Comparison of ENCODE assay signal across 23 cellular contexts in the genomic region with DNA sequence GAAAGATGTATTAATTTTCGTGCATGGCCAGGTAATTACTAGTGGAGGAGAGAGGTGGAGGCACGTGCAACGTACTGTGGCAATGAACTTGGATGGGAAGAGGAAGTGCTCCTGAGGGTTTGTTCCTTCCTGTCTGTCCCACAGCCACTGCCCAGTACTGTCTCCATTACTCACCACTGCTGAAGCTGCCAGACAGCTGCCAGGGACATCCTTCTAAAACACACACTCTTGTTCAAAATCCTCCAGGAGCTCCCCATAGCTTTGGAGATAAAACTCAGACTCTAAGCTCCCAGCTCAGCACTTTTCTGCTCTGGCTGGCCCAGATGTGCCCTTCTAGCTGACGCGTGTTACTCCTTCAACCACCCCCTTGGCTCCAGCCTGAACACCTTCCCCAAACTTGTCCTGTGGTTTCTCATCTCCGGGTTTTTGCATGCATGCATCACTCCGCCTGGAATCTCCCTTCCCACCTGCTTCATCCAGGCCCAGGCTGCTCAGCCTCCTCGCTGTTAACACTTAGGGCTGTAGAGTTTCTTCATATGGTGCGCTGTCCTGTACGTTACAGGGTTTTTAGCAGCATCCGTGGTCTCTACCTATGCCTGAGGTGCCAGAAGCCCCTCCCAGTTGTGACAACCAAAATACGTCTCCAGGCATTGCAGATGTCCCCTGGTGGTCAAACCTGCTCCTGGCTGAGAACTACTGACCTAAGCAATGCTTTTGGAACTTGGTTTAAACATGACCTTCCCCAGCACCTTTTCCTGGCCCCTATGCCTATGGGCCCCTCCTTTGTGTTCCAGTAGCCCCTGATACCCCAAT.
DNase-seq lines count a peak whose midpoint lies in the region; ATAC-seq, FAIRE-seq and TF ChIP-seq lines count a peak whose summit lies in the region.
"Had no signal": no experiment of that assay in that cellular context is flagged by ENCODE, and none has a peak within 500 bp of the region (broad histone marks: within the 10 kb centered on the region; RNA-seq: fewer than 3 reads in every experiment).

No MANE protein-coding gene starts in this region.

- no peaks in the 10 kb centered on the region for H3K79me2 ChIP-seq in Karpas-422 (ENCODE audit: low read length)

- in situ Hi-C loops in Caki2 (cut with HindIII; ENCODE audit: low pct_unique_long_range_greater_than_20kb, low sequenced_read_pairs) = no loop called here

- no peaks in the 10 kb centered on the region for H3K9me3 ChIP-seq in Karpas-422 (ENCODE audit: low read length)
- no peaks in the 10 kb centered on the region for H3K9me3 ChIP-seq in mucosa of descending colon
- H3K9me3 ChIP-seq in tibial artery = no peaks in the 10 kb centered on the region

- intact Hi-C loops in mucosa of descending colon (cut with DNase I, micrococcal nuclease) (no loop called here), tibial artery (cut with DNase I; ENCODE audit: low total_unique reads) (no loop called here)

- H3K9ac ChIP-seq in Karpas-422 (ENCODE audit: low read length) = no peak overlapping the region

- H4K20me1 ChIP-seq in Karpas-422 (ENCODE audit: insufficient read depth, low read depth, low read length) = no peaks in the 10 kb centered on the region

- no peaks in the 10 kb centered on the region for H3K9me2 ChIP-seq in Karpas-422 (replicated peaks; ENCODE audit: insufficient read depth, low read length)

- no peak overlapping the region for H3K4me2 ChIP-seq in Karpas-422 (ENCODE audit: low read depth, low read length, poor library complexity, severe bottlenecking)
- H3K4me2 ChIP-seq: smooth muscle cell had no signal

- H3K4me1 ChIP-seq in Karpas-422 (ENCODE audit: low read length) (no peaks in the 10 kb centered on the region), mucosa of descending colon (ENCODE audit: low read depth) (no peaks in the 10 kb centered on the region), tibial artery (no peaks in the 10 kb centered on the region)

- H3K27me3 ChIP-seq in Karpas-422 (ENCODE audit: low read length) (no peaks in the 10 kb centered on the region), bronchial epithelial cell (ENCODE audit: control insufficient read depth, insufficient read depth, low read length) (no peaks in the 10 kb centered on the region), tibial artery (no peaks in the 10 kb centered on the region)

- no peak overlapping the region for H3K4me3 ChIP-seq in Karpas-422 (ENCODE audit: low read length)
- H3K4me3 ChIP-seq in bronchial epithelial cell (ENCODE audit: low read depth, low read length) = no peak overlapping the region
- H3K4me3 ChIP-seq in mucosa of descending colon = no peak overlapping the region
- no peak overlapping the region for H3K4me3 ChIP-seq in tibial artery
- H3K4me3 ChIP-seq: smooth muscle cell had no signal

- peak; percentile 35 for DNase-seq in Caki2 (ENCODE audit: low read depth)
- DNase-seq in Karpas-422 = peak; percentile 29
- DNase-seq in bronchial epithelial cell (ENCODE audit: low read depth) = peak; percentile 73
- DNase-seq in kidney tubule cell (ENCODE audit: low spot score) = peak; percentile 42
- no peak for DNase-seq in H54 (ENCODE audit: insufficient read length, low spot score)
- no peak for DNase-seq in mucosa of descending colon
- no peak for DNase-seq in caudate nucleus (lab: John Stamatoyannopoulos, UW)
- no peak for DNase-seq in tibial artery
- DNase-seq: activated CD4-positive, alpha-beta T cell treated with anti-CD3 and anti-CD28 coated beads, Interleukin-2, amount 50 U/mL, for 1 hour; activated CD8-positive, alpha-beta memory T cell treated with anti-CD3 and anti-CD28 coated beads, Interleukin-2, amount 50 U/mL, for 48 hours; Calu3; effector memory CD8-positive, alpha-beta T cell; GOT3; hypothalamus; mesenchymal stem cell; MV-4-11; naive thymus-derived CD8-positive, alpha-beta T cell; NCI-H187 treated with DMSO at 0.1 percent for 48 hours; NCI-H446; NK-92 treated with Interleukin-12 subunit alpha and Interleukin-12 subunit beta, amount 100 ng/mL, for 24 hours; stimulated activated CD4-positive, alpha-beta T cell treated with anti-CD3 and anti-CD28 coated beads, Interleukin-4, amount 100 ng/mL, for 1 hour; stimulated activated naive CD8-positive, alpha-beta T cell treated with anti-CD3 and anti-CD28 coated beads, Interleukin-15, amount 100 ng/mL, for 72 hours had no signal

- TF ChIP-seq CTCF in bronchial epithelial cell (IDR thresholded peaks at IDR 0.05; ENCODE audit: insufficient read depth, low read length, severe bottlenecking) (no peak), mucosa of descending colon (IDR thresholded peaks at IDR 0.05) (no peak), tibial artery (IDR thresholded peaks at IDR 0.05) (no peak)

- FAIRE-seq in bronchial epithelial cell (lab: Jason Lieb, UNC) (no peak), H54 (lab: Jason Lieb, UNC) (no peak)

- no peak for ATAC-seq in mucosa of descending colon
- ATAC-seq: effector memory CD8-positive, alpha-beta T cell; naive thymus-derived CD8-positive, alpha-beta T cell; stimulated activated naive CD8-positive, alpha-beta T cell treated with anti-CD3 and anti-CD28 coated beads, Interleukin-15, amount 100 ng/mL, for 72 hours had no signal

- no peak overlapping the region for H2AFZ ChIP-seq in Karpas-422 (ENCODE audit: low read length)

- H3K27ac ChIP-seq in Karpas-422 (ENCODE audit: low read length) (no peak overlapping the region), caudate nucleus (ENCODE audit: low read depth, low read length) (no peak overlapping the region), tibial artery (no peak overlapping the region)

- no peak for TF ChIP-seq POLR2A in H54 (IDR thresholded peaks at IDR 0.05; ENCODE audit: low read depth, low read length)

- no peaks in the 10 kb centered on the region for H3K36me3 ChIP-seq in Karpas-422 (ENCODE audit: insufficient read depth, low read length)
- no peaks in the 10 kb centered on the region for H3K36me3 ChIP-seq in bronchial epithelial cell (ENCODE audit: control insufficient read depth, insufficient read depth, low read length)
- no peaks in the 10 kb centered on the region for H3K36me3 ChIP-seq in mucosa of descending colon (ENCODE audit: low read depth)
- H3K36me3 ChIP-seq in tibial artery = no peaks in the 10 kb centered on the region

Comparison
In these comparisons a context has a peak if more than half of its experiments do, and no peak if none do; other contexts are left out.
1. DNase-seq: peak in Caki2 (single experiment), Karpas-422 (single experiment), bronchial epithelial cell (single experiment) and kidney tubule cell (single experiment); none in H54 (single experiment), mucosa of descending colon (0 of 3), caudate nucleus (0 of 61) and tibial artery (0 of 2).